8 cellular contexts compared by ENCODE assay signal in genomic region chr2:189142893-189143759, GRCh38. TPM values are rescaled to one million over a fixed set of nuclear protein-coding genes. Genes with fewer than 3 reads are reported as not detected.
DNase-seq lines count a peak whose midpoint lies in the region; ATAC-seq and TF ChIP-seq lines count a peak whose summit lies in the region.

No MANE protein-coding gene starts in this region.

- no peaks in the 10 kb centered on the region for H3K27me3 Mint-ChIP-seq in Calu3 (ENCODE audit: unreplicated experiment)

- intact Hi-C loops in Calu3 (cut with micrococcal nuclease; ENCODE audit: unreplicated experiment) = loop anchor here (1.0 to 5.0 kb wide), 4 partner anchors 51 to 269 kb away; no protein-coding TSS in a partner anchor

- ATAC-seq in GM19025 (IDR thresholded peaks at IDR 0.05; ENCODE audit: low read depth, unreplicated experiment) = peak; percentile 95
- peak; percentile 96 for ATAC-seq in HG03095 (IDR thresholded peaks at IDR 0.05; ENCODE audit: unreplicated experiment)

- H3K36me3 Mint-ChIP-seq in Calu3 (ENCODE audit: insufficient read depth, unreplicated experiment) = no peaks in the 10 kb centered on the region

- BruUV-seq in Calu3 (replicated peaks; lab: Mats Ljungman, UMichigan) = no TSS peak

- H3K27ac Mint-ChIP-seq in Calu3 (ENCODE audit: unreplicated experiment) = no peak overlapping the region

- H3K9me3 Mint-ChIP-seq in Calu3 (ENCODE audit: low read depth, unreplicated experiment) = no peaks in the 10 kb centered on the region

- H3K4me1 Mint-ChIP-seq in Calu3 (ENCODE audit: low read depth, unreplicated experiment) = no peaks in the 10 kb centered on the region

- DNase-seq in Calu3 (peak; percentile 63), NOMO-1 treated with DMSO at 0.1 percent for 48 hours (lab: John Stamatoyannopoulos, UW; ENCODE audit: unreplicated experiment) (peak; percentile 16), activated T-cell treated with anti-CD3 and anti-CD28 coated beads for 48 hours (ENCODE audit: low read depth) (peak; percentile 8), globus pallidus (ENCODE audit: low spot score) (peak; percentile 5), anterior cingulate cortex (lab: John Stamatoyannopoulos, UW) (no peak)
- peak; percentile 16 for DNase-seq in stimulated activated CD4-positive, alpha-beta T cell treated with anti-CD3 and anti-CD28 coated beads, Interleukin-2, amount 100 ng/mL, for 4 hours (ENCODE audit: low read depth)

- no peak overlapping the region for H3K4me3 Mint-ChIP-seq in Calu3 (ENCODE audit: low read depth, unreplicated experiment)

- TF ChIP-seq CTCF in Calu3 (IDR thresholded peaks at IDR 0.05; ENCODE audit: unreplicated experiment) = peak; percentile 94

- CTCF ChIA-PET in Calu3 (lab: Charles Lee) = interaction anchor here (0.6 to 2.6 kb wide), 10 partner anchors 9 to 618 kb away, joined by 3 to 22 read pairs (median 5); no protein-coding TSS in a partner anchor

RNA-seq across cellular contexts. Expression of gene COL5A2, which starts 36.4 kb away (rescaled TPM):
- 0.56 and 1.1 TPM in 2 replicates for total RNA-seq in Calu3 (2022)

Comparison
In these comparisons a context has a peak if more than half of its experiments do, and no peak if none do; other contexts are left out.
1. DNase-seq: peak in Calu3 (single experiment), NOMO-1 treated with DMSO at 0.1 percent for 48 hours (single experiment), activated T-cell treated with anti-CD3 and anti-CD28 coated beads for 48 hours (single experiment), globus pallidus (single experiment) and stimulated activated CD4-positive, alpha-beta T cell treated with anti-CD3 and anti-CD28 coated beads, Interleukin-2, amount 100 ng/mL, for 4 hours (single experiment); none in anterior cingulate cortex (0 of 58).